ENCODE assay signal across 9 cellular contexts in the genomic region with DNA sequence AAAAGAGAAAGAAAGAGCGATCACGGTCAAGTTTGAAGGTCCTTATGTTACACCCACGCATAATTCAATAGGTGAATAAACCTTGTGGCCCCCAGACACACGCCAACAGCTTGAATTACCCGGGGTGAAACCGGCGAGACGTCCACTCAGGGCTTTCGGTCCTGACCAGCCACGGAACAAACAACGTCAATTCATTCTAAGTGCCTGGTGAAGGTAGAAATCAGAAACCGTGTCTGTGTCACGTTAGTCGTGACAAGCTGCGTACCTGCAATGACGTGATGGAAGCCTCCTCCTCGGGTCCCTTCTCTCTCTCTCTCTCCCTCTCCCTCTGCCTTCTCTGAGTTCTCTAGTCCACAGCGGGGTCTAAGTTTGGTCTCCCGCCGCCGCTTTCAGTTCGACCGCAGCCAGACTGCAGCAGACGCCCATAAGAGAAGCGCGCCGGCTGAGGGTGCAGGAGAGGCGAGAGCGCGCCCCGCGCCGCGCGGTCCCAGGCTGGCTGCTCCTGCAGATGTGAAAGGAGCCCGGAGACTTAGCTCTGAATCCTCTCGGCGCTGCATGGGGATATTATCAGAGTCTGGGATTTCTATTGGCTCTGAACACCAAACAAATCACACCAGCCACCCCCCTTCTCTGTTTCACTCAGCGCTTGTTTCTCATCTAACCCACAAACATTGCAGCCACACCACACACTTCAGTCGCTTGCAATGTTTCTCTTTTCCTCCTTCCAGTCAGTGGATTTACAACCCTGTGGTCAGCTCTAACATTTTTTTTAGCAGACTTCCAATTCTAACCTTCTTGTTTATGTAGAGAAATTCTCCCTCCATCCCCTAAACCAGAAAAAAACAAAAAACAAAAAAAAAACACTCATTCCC. TPM values are rescaled to one million over a fixed set of nuclear protein-coding genes. Genes with fewer than 3 reads are reported as not detected.
DNase-seq lines count a peak whose midpoint lies in the region.
"Had no signal": no experiment of that assay in that cellular context is flagged by ENCODE, and none has a peak within 500 bp of the region (broad histone marks: within the 10 kb centered on the region; RNA-seq: fewer than 3 reads in every experiment).

A gene (minus strand): TSS at position 537 of the 872 bp plus-strand sequence. CDS start 118,680 bp downstream, outside the sequence.

- H3K9ac ChIP-seq in mesendoderm (ENCODE audit: low read length), result peak within 1 kb of the TSS; percentile 77

- H3K27me3 ChIP-seq in H7 (ENCODE audit: control insufficient read depth, insufficient read depth, low read length) (peaks cover 8% of the 10 kb centered on the region), MG63 (peaks cover 23% of the 10 kb centered on the region), mesendoderm (ENCODE audit: insufficient read depth, low read length, poor library complexity) (no peaks in the 10 kb centered on the region)

- no peaks in the 10 kb centered on the region for H3K79me2 ChIP-seq in mesendoderm (ENCODE audit: control insufficient read depth, insufficient read depth, low read length)

- H3K27ac ChIP-seq in mesendoderm (ENCODE audit: low read depth, low read length), result peak within 1 kb of the TSS; percentile 45

- POLR2A ChIA-PET in activated CD4-positive, alpha-beta T cell treated with anti-CD3 and anti-CD28 coated beads, Interleukin-2, amount 10 ng/mL, durations not matched to agents 7 days and 5 days (lab: Charles Lee), result interaction anchor here (0.6 kb wide), 1 partner anchor 874 kb away, joined by 3 read pairs; no protein-coding TSS in a partner anchor

- CTCF ChIA-PET in activated CD4-positive, alpha-beta T cell treated with anti-CD3 and anti-CD28 coated beads, Interleukin-2, amount 10 ng/mL, durations not matched to agents 7 days and 5 days (lab: Charles Lee), result no interaction called here

- H3K79me1 ChIP-seq in mesendoderm (ENCODE audit: low read length), result no peaks in the 10 kb centered on the region

- peak within 1 kb of the TSS; percentile 65 for H4K8ac ChIP-seq in mesendoderm (ENCODE audit: low read depth, low read length)

- H3K4me2 ChIP-seq in mesendoderm (ENCODE audit: low read length), result peak within 1 kb of the TSS; percentile 87

- H3K9me3 Mint-ChIP-seq in activated CD4-positive, alpha-beta T cell treated with anti-CD3 and anti-CD28 coated beads, Interleukin-2, amount 10 ng/mL, durations not matched to agents 7 days and 5 days, result no peaks in the 10 kb centered on the region

- peaks cover 32% of the 10 kb centered on the region for H3K4me1 Mint-ChIP-seq in activated CD4-positive, alpha-beta T cell treated with anti-CD3 and anti-CD28 coated beads, Interleukin-2, amount 10 ng/mL, durations not matched to agents 7 days and 5 days

- peak within 1 kb of the TSS; percentile 88 for H3K27ac Mint-ChIP-seq in activated CD4-positive, alpha-beta T cell treated with anti-CD3 and anti-CD28 coated beads, Interleukin-2, amount 10 ng/mL, durations not matched to agents 7 days and 5 days

- H2BK15ac ChIP-seq in mesendoderm (replicated peaks; ENCODE audit: low read depth), result no peak within 1 kb of the TSS

- H4K5ac ChIP-seq in mesendoderm (ENCODE audit: low read length), result no peak within 1 kb of the TSS

- H2BK5ac ChIP-seq in mesendoderm (ENCODE audit: low read length), result peak within 1 kb of the TSS; percentile 38

- H3K23ac ChIP-seq in mesendoderm (ENCODE audit: low read length), result no peak within 1 kb of the TSS

- H3K4me3 ChIP-seq in GM08714 (ENCODE audit: low read length), result peak within 1 kb of the TSS; percentile 81
- H3K4me3 ChIP-seq in H7 (ENCODE audit: insufficient read depth, low read depth, low read length), result peak within 1 kb of the TSS; percentile 47
- peak within 1 kb of the TSS; percentile 50 for H3K4me3 ChIP-seq in MG63
- H3K4me3 ChIP-seq in mesendoderm (ENCODE audit: low read length), result peak within 1 kb of the TSS; percentile 72

- no CpG with 5 or more reads among the region's 40 CpGs for WGBS in mesendoderm (ENCODE audit: extremely low coverage, insufficient coverage, low lambda C conversion rate)

- H2AK5ac ChIP-seq in mesendoderm (ENCODE audit: low read length), result no peak within 1 kb of the TSS

- H3K27me3 Mint-ChIP-seq in activated CD4-positive, alpha-beta T cell treated with anti-CD3 and anti-CD28 coated beads, Interleukin-2, amount 10 ng/mL, durations not matched to agents 7 days and 5 days, result peaks cover 40% of the 10 kb centered on the region

- no peak within 1 kb of the TSS for H3K4ac ChIP-seq in mesendoderm (ENCODE audit: low read depth, low read length)

- H3K4me1 ChIP-seq in mesendoderm (ENCODE audit: control insufficient read depth, low read depth, low read length), result peaks cover 3% of the 10 kb centered on the region

- DNase-seq in H7 (peak; percentile 67), MG63 (peak; percentile 68), mesendoderm (peak; percentile 75), OCI-M2 (lab: John Stamatoyannopoulos, UW; ENCODE audit: unreplicated experiment) (no peak)
- peak; percentile 42 for DNase-seq in activated CD4-positive, alpha-beta T cell treated with anti-CD3 and anti-CD28 coated beads, Interleukin-2, amount 10 ng/mL, durations not matched to agents 7 days and 5 days
- DNase-seq in effector CD4-positive, alpha-beta T cell, result peak; percentile 2
- peak; percentile 44 for DNase-seq in stimulated activated CD8-positive, alpha-beta memory T cell treated with anti-CD3 and anti-CD28 coated beads, Interleukin-4, amount 100 ng/mL, for 48 hours

- H3K4me3 Mint-ChIP-seq in activated CD4-positive, alpha-beta T cell treated with anti-CD3 and anti-CD28 coated beads, Interleukin-2, amount 10 ng/mL, durations not matched to agents 7 days and 5 days, result peak within 1 kb of the TSS; percentile 84

- H2BK120ac ChIP-seq in mesendoderm (ENCODE audit: low read depth, low read length), result no peak within 1 kb of the TSS

- no peaks in the 10 kb centered on the region for H3K36me3 ChIP-seq in H7 (replicated peaks; ENCODE audit: control insufficient read depth, insufficient read depth, low read length)
- no peaks in the 10 kb centered on the region for H3K36me3 ChIP-seq in MG63
- H3K36me3 ChIP-seq in mesendoderm (ENCODE audit: control insufficient read depth, insufficient read depth, low read length), result no peaks in the 10 kb centered on the region

- H3K9me3 ChIP-seq in MG63, result no peaks in the 10 kb centered on the region

- H3K56ac ChIP-seq in mesendoderm (ENCODE audit: low read length), result peak within 1 kb of the TSS; percentile 84

- H3K36me3 Mint-ChIP-seq in activated CD4-positive, alpha-beta T cell treated with anti-CD3 and anti-CD28 coated beads, Interleukin-2, amount 10 ng/mL, durations not matched to agents 7 days and 5 days (ENCODE audit: low read depth), result no peaks in the 10 kb centered on the region

- H3K18ac ChIP-seq in mesendoderm (ENCODE audit: low read length), result peak within 1 kb of the TSS; percentile 28

RNA-seq across cellular contexts. Expression of the gene that starts here (rescaled TPM):
- total RNA-seq in H7 (2014; rRNA removed; shearing (Covaris generic)), result 0.15 and 1.0 TPM in 2 replicates
- 0.63 and 1.5 TPM in 2 replicates for total RNA-seq in MG63 (2014; rRNA removed; shearing (Covaris generic); ENCODE audit: low replicate concordance)
- under 1 TPM; 0.42 to 0.52 TPM for total RNA-seq in activated CD4-positive, alpha-beta T cell treated with anti-CD3 and anti-CD28 coated beads, Interleukin-2, amount 10 ng/mL, durations not matched to agents 7 days and 5 days
- polyA plus RNA-seq in mesendoderm (2013, experiment 1 of 2), result 0.42 TPM
- 0.45 TPM for polyA plus RNA-seq in mesendoderm (2013, experiment 2 of 2)
- total RNA-seq: pulmonary artery endothelial cell had no signal

Comparison
In these comparisons a context has a peak if more than half of its experiments do, and no peak if none do; other contexts are left out.
1. Peak in DNase-seq in activated CD4-positive, alpha-beta T cell treated with anti-CD3 and anti-CD28 coated beads, Interleukin-2, amount 10 ng/mL, durations not matched to agents 7 days and 5 days; RNA of the gene not detected or under 1 TPM.